Comparison of ENCODE assay signal across 7 cellular contexts in the genomic region with DNA sequence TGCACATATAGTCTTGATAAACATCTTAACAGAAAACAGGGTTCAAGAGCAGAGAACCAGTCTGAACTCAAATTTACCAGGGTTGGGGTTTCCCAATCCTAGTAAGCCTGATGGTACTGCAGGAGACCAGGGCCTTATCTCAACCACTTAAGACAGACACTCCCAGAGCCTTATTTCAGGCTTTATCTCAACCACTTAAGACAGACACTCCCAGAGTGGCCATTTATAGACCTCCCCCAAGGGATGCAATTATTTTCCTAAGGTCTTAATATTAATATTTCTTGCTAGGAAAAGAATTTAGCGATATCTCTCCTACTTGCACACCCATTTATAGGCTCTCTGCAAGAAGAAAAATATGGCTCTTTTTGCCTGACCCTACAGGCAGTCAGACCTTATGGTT. TPM values are rescaled to one million over a fixed set of nuclear protein-coding genes. Genes with fewer than 3 reads are reported as not detected.
"Had no signal": no experiment of that assay in that cellular context is flagged by ENCODE, and none has a peak within 500 bp of the region (broad histone marks: within the 10 kb centered on the region; RNA-seq: fewer than 3 reads in every experiment).

No MANE protein-coding gene starts in this region.

RNA-seq across cellular contexts. Expression of a gene that starts 39.4 kb away (rescaled TPM):
- total RNA-seq: M059J, NCI-H460, PC-9, RPMI7951, SJCRH30, SK-MEL-5, T-cell had no signal
